ENCODE assay signal across 25 cellular contexts in genomic region chr2:6459138-6459537, GRCh38.
"Had no signal": no experiment of that assay in that cellular context is flagged by ENCODE, and none has a peak within 500 bp of the region (broad histone marks: within the 10 kb centered on the region; RNA-seq: fewer than 3 reads in every experiment).

No MANE protein-coding gene starts in this region.

- H3K4me1 Mint-ChIP-seq: activated CD4-positive, alpha-beta T cell treated with anti-CD3 and anti-CD28 coated beads, Interleukin-2, amount 10 ng/mL, durations not matched to agents 24 days and 14 days; activated CD8-positive, alpha-beta memory T cell treated with anti-CD3 and anti-CD28 coated beads, Interleukin-2, amount 10 ng/mL, durations not matched to agents 7 days and 5 days; T-cell had no signal

- H3K36me3 ChIP-seq: breast epithelium had no signal

- H3K9me3 ChIP-seq: breast epithelium had no signal

- H3K9me3 Mint-ChIP-seq: activated CD4-positive, alpha-beta T cell treated with anti-CD3 and anti-CD28 coated beads, Interleukin-2, amount 10 ng/mL, durations not matched to agents 24 days and 14 days had no signal

- DNase-seq: activated B cell treated with CpG ODN at 0.5 μM for 24 hours; activated CD4-positive, alpha-beta T cell treated with anti-CD3 and anti-CD28 coated beads for 1 hour; activated CD4-positive, alpha-beta T cell treated with anti-CD3 and anti-CD28 coated beads, Interleukin-2, amount 10 ng/mL, durations not matched to agents 24 days and 14 days; activated CD4-positive, alpha-beta T cell treated with anti-CD3 and anti-CD28 coated beads, Interleukin-2, amount 50 U/mL, for 48 hours; activated CD8-positive, alpha-beta memory T cell treated with anti-CD3 and anti-CD28 coated beads, Interleukin-2, amount 10 ng/mL, durations not matched to agents 7 days and 5 days; activated effector memory CD4-positive, alpha-beta T cell treated with anti-CD3 and anti-CD28 coated beads, Interleukin-2, amount 50 U/mL, for 16 hours; activated naive CD4-positive, alpha-beta T cell treated with Interleukin-2 at 50 U/mL for 16 hours; activated T-cell treated with anti-CD3 and anti-CD28 coated beads, Interleukin-2, amount 50 U/mL, for 4 hours; caudate nucleus; Karpas-422; MM.1S; NCI-H1105; NCI-H1436; NCI-H1694 treated with DMSO at 0.1 percent for 48 hours; NCI-H2029 treated with DMSO at 0.1 percent for 48 hours; NCI-H510A treated with DMSO at 0.1 percent for 48 hours; NCI-H69; PC-3; T-cell; T-helper 2 cell; T1000 had no signal

- H3K4me3 Mint-ChIP-seq: activated B cell treated with CpG ODN at 0.5 μM for 24 hours; activated CD4-positive, alpha-beta T cell treated with anti-CD3 and anti-CD28 coated beads, Interleukin-2, amount 10 ng/mL, durations not matched to agents 24 days and 14 days; activated CD8-positive, alpha-beta memory T cell treated with anti-CD3 and anti-CD28 coated beads, Interleukin-2, amount 10 ng/mL, durations not matched to agents 7 days and 5 days; activated T-cell treated with anti-CD3 and anti-CD28 coated beads, Interleukin-2, amount 50 U/mL, for 4 hours; T-cell had no signal

- H3K4me3 ChIP-seq: breast epithelium, K562, SK-N-MC had no signal

- H3K36me3 Mint-ChIP-seq: activated CD8-positive, alpha-beta memory T cell treated with anti-CD3 and anti-CD28 coated beads, Interleukin-2, amount 10 ng/mL, durations not matched to agents 7 days and 5 days; activated naive CD4-positive, alpha-beta T cell treated with anti-CD3 and anti-CD28 coated beads, Interleukin-2, amount 50 U/mL, for 72 hours; T-cell had no signal

- H3K27ac Mint-ChIP-seq: activated B cell treated with CpG ODN at 0.5 μM for 24 hours; activated CD4-positive, alpha-beta T cell treated with anti-CD3 and anti-CD28 coated beads, Interleukin-2, amount 10 ng/mL, durations not matched to agents 24 days and 14 days; activated CD8-positive, alpha-beta memory T cell treated with anti-CD3 and anti-CD28 coated beads, Interleukin-2, amount 10 ng/mL, durations not matched to agents 7 days and 5 days; activated naive CD4-positive, alpha-beta T cell treated with anti-CD3 and anti-CD28 coated beads, Interleukin-2, amount 50 U/mL, for 72 hours; T-cell had no signal

- ATAC-seq: activated CD8-positive, alpha-beta memory T cell treated with anti-CD3 and anti-CD28 coated beads, Interleukin-2, amount 10 ng/mL, durations not matched to agents 7 days and 5 days; activated naive CD4-positive, alpha-beta T cell treated with anti-CD3 and anti-CD28 coated beads, Interleukin-2, amount 50 U/mL, for 72 hours; K562; PC-3; T-cell had no signal

- H3K27ac ChIP-seq: breast epithelium, SK-N-MC had no signal

- H3K27me3 ChIP-seq: breast epithelium had no signal

- H3K4me1 ChIP-seq: breast epithelium had no signal

- H3K27me3 Mint-ChIP-seq: activated B cell treated with CpG ODN at 0.5 μM for 24 hours; activated CD4-positive, alpha-beta T cell treated with anti-CD3 and anti-CD28 coated beads, Interleukin-2, amount 10 ng/mL, durations not matched to agents 24 days and 14 days; activated CD8-positive, alpha-beta memory T cell treated with anti-CD3 and anti-CD28 coated beads, Interleukin-2, amount 10 ng/mL, durations not matched to agents 7 days and 5 days had no signal
